In genomic region chr14:73774671-73775070, GRCh38 we compare ENCODE assay signal across 14 cellular contexts.
DNase-seq lines count a peak whose midpoint lies in the region; ATAC-seq, FAIRE-seq and TF ChIP-seq lines count a peak whose summit lies in the region.
"Had no signal": no experiment of that assay in that cellular context is flagged by ENCODE, and none has a peak within 500 bp of the region (broad histone marks: within the 10 kb centered on the region; RNA-seq: fewer than 3 reads in every experiment).

No MANE protein-coding gene starts in this region.

- ATAC-seq in body of pancreas = no peak
- no peak for ATAC-seq in HG03439 (IDR thresholded peaks at IDR 0.05; ENCODE audit: unreplicated experiment)
- ATAC-seq in HG03159 (IDR thresholded peaks at IDR 0.05; ENCODE audit: unreplicated experiment) = no peak

- H3K27ac Mint-ChIP-seq in astrocyte (ENCODE audit: unreplicated experiment) (peak overlapping the region; percentile 5), nephron progenitor cell (peak overlapping the region; percentile 35)

- peaks cover 18% of the 10 kb centered on the region for H3K36me3 ChIP-seq in BLaER1
- no peaks in the 10 kb centered on the region for H3K36me3 ChIP-seq in astrocyte (ENCODE audit: insufficient read depth, low read length)
- H3K36me3 ChIP-seq in body of pancreas (replicated peaks in 1 of 2; ENCODE audit: insufficient read depth in 1 of 2, low read depth in 2 of 2) = no peaks in the 10 kb centered on the region
- H3K36me3 ChIP-seq: brain microvascular endothelial cell, HAP-1 had no signal

- H3K79me2 ChIP-seq in astrocyte (ENCODE audit: insufficient read depth, low read length) = peaks cover 94% of the 10 kb centered on the region

- DNase-seq in GM19239 (ENCODE audit: insufficient read length, low spot score) (no peak), astrocyte (ENCODE audit: low read depth) (no peak), nephron progenitor cell (no peak), body of pancreas (no peak)
- no peak for DNase-seq in stimulated activated CD4-positive, alpha-beta T cell treated with anti-CD3 and anti-CD28 coated beads, Interleukin-4, amount 100 ng/mL, for 4 hours
- DNase-seq: brain microvascular endothelial cell; NCI-H526; occipital lobe; stimulated activated CD4-positive, alpha-beta T cell treated with anti-CD3 and anti-CD28 coated beads, Interleukin-4, amount 100 ng/mL, for 1 hour had no signal

- H3K4me3 ChIP-seq in BLaER1 (no peak overlapping the region), astrocyte (ENCODE audit: insufficient read depth, low read depth, low read length) (no peak overlapping the region), body of pancreas (no peak overlapping the region)
- H3K4me3 ChIP-seq: HAP-1, testis had no signal

- H3K9me3 ChIP-seq in BLaER1 (no peaks in the 10 kb centered on the region), astrocyte (ENCODE audit: insufficient read depth, low read depth, low read length) (no peaks in the 10 kb centered on the region), body of pancreas (no peaks in the 10 kb centered on the region)
- H3K9me3 ChIP-seq: HAP-1, testis had no signal

- no peak overlapping the region for H2AFZ ChIP-seq in astrocyte (ENCODE audit: low read depth, low read length)

- H3K4me2 ChIP-seq in BLaER1 (peak overlapping the region; percentile 25; the same call in 1 of the 2 replicates), astrocyte (ENCODE audit: low read length) (no peak overlapping the region)

- intact Hi-C loops in body of pancreas (cut with DNase I) = no loop called here

- no peak for TF ChIP-seq POLR2A in body of pancreas (IDR thresholded peaks at IDR 0.05)

- no peak overlapping the region for H3K9ac ChIP-seq in BLaER1
- H3K9ac ChIP-seq in astrocyte (ENCODE audit: low read length) = no peak overlapping the region

- TF ChIP-seq CTCF in astrocyte (IDR thresholded peaks at IDR 0.05; ENCODE audit: insufficient read depth, low read depth, low read length) (no peak), nephron progenitor cell (IDR thresholded peaks at IDR 0.05) (no peak), body of pancreas (IDR thresholded peaks at IDR 0.05) (no peak)

- H3K4me1 Mint-ChIP-seq in astrocyte (ENCODE audit: low read depth, unreplicated experiment) = peaks cover 22% of the 10 kb centered on the region
- H3K4me1 Mint-ChIP-seq in nephron progenitor cell = peaks cover 69% of the 10 kb centered on the region

- H4K20me1 ChIP-seq in BLaER1 = peaks cover 95% of the 10 kb centered on the region
- H4K20me1 ChIP-seq in astrocyte (ENCODE audit: insufficient read depth, low read length) = peaks cover 83% of the 10 kb centered on the region

- H3K36me3 Mint-ChIP-seq in astrocyte (ENCODE audit: low read depth, unreplicated experiment) = peaks cover 3% of the 10 kb centered on the region
- H3K36me3 Mint-ChIP-seq in nephron progenitor cell (ENCODE audit: low read depth) = peaks cover 15% of the 10 kb centered on the region

- H3K27ac ChIP-seq in BLaER1 (peak overlapping the region; percentile 19), astrocyte (ENCODE audit: low read depth, low read length) (no peak overlapping the region), body of pancreas (peak overlapping the region in 1 of 4 donors; percentile 1)
- H3K27ac ChIP-seq: brain microvascular endothelial cell had no signal

- peaks cover 98% of the 10 kb centered on the region for H3K4me1 ChIP-seq in BLaER1
- H3K4me1 ChIP-seq in astrocyte (ENCODE audit: insufficient read depth, low read length) = peaks cover 21% of the 10 kb centered on the region
- peaks cover 57% of the 10 kb centered on the region for H3K4me1 ChIP-seq in body of pancreas

- FAIRE-seq in GM19239 (lab: Jason Lieb, UNC) (peak; percentile 35), astrocyte (lab: Jason Lieb, UNC) (no peak)

- H3K27me3 ChIP-seq in BLaER1 = no peaks in the 10 kb centered on the region
- no peaks in the 10 kb centered on the region for H3K27me3 ChIP-seq in astrocyte (ENCODE audit: insufficient read depth, low read length)
- no peaks in the 10 kb centered on the region for H3K27me3 ChIP-seq in body of pancreas
- H3K27me3 ChIP-seq: brain microvascular endothelial cell, testis had no signal

- no peaks in the 10 kb centered on the region for H3K27me3 Mint-ChIP-seq in astrocyte (ENCODE audit: low read depth, unreplicated experiment)
- H3K27me3 Mint-ChIP-seq in nephron progenitor cell (ENCODE audit: low read depth, poor library complexity) = peaks cover 4% of the 10 kb centered on the region

- WGBS in body of pancreas, 2 donors = 81% methylated on average over 2 of the region's 2 CpGs; no CpG with 5 or more reads in 1 of the 2 donors

- H3K9me3 Mint-ChIP-seq in astrocyte (ENCODE audit: unreplicated experiment) (no peaks in the 10 kb centered on the region), nephron progenitor cell (no peaks in the 10 kb centered on the region)

- H3K4me3 Mint-ChIP-seq in astrocyte (ENCODE audit: unreplicated experiment) (no peak overlapping the region), nephron progenitor cell (no peak overlapping the region)
